Comparison of ENCODE assay signal across 8 cellular contexts in the genomic region with DNA sequence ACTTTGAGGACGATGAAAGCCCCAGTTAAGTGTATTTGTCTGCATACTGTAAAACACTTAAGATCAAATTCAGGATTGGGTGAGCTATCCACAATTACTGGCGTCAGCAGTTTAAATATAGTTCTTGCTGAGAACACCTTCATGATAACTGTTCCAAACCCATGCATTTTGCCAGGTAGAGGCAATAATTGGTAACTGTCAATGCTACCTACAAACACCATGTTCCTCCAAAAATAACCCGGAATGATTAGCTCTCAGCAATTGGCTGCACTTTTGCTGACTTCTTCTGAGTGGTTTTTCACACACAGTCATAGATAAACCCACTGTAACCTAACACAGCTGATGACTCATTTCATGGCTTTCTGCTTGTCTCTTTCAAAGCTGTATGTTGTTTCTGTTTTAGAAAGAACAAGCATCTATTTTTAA.
DNase-seq lines count a peak whose midpoint lies in the region; ATAC-seq and TF ChIP-seq lines count a peak whose summit lies in the region.

No MANE protein-coding gene starts in this region.

- H3K4me3 Mint-ChIP-seq in mesothelial cell of epicardium, result no peak overlapping the region

- peak; percentile 56 for ATAC-seq in GM19324 (IDR thresholded peaks at IDR 0.05; ENCODE audit: low FRiP score, unreplicated experiment)
- ATAC-seq in HG03139 (IDR thresholded peaks at IDR 0.05; ENCODE audit: unreplicated experiment), result peak; percentile 93

- peaks cover 24% of the 10 kb centered on the region for H3K9me3 Mint-ChIP-seq in mesothelial cell of epicardium

- no peak overlapping the region for H3K27ac Mint-ChIP-seq in mesothelial cell of epicardium

- peaks cover 14% of the 10 kb centered on the region for H3K4me1 Mint-ChIP-seq in mesothelial cell of epicardium

- in situ Hi-C loops in SK-MEL-5 (cut with HindIII; ENCODE audit: low pct_unique_long_range_greater_than_20kb, low sequenced_read_pairs), result no loop called here

- no peak for TF ChIP-seq CTCF in mesothelial cell of epicardium (IDR thresholded peaks at IDR 0.05; ENCODE audit: unreplicated experiment)

- DNase-seq in COLO829 (ENCODE audit: low spot score) (peak; percentile 45), SK-MEL-5 (ENCODE audit: low read depth, low spot score) (peak; percentile 27), inferior parietal cortex (ENCODE audit: extremely low spot score) (peak; percentile 41), 8988T (no peak), mesothelial cell of epicardium (ENCODE audit: low spot score in 2 of 2, unreplicated experiment in 2 of 2) (no peak)
- DNase-seq in activated CD4-positive, CD25-positive, alpha-beta regulatory T cell (lab: John Stamatoyannopoulos, UW), result no peak

- peaks cover 2% of the 10 kb centered on the region for H3K36me3 Mint-ChIP-seq in mesothelial cell of epicardium

- H3K27me3 Mint-ChIP-seq in mesothelial cell of epicardium (ENCODE audit: low read depth), result no peaks in the 10 kb centered on the region

Comparison
In these comparisons a context has a peak if more than half of its experiments do, and no peak if none do; other contexts are left out.
1. DNase-seq: peak in COLO829 (single experiment), SK-MEL-5 (single experiment) and inferior parietal cortex (single experiment); none in 8988T (single experiment), mesothelial cell of epicardium (0 of 2) and activated CD4-positive, CD25-positive, alpha-beta regulatory T cell (0 of 4).